In genomic region chr19:4329858-4330257, GRCh38 we compare ENCODE assay signal across 13 cellular contexts. TPM values are rescaled to one million over a fixed set of nuclear protein-coding genes. Genes with fewer than 3 reads are reported as not detected.
A peak's percentile ranks its signal among the peaks of the same experiment; 100 is the strongest.
DNase-seq lines count a peak whose midpoint lies in the region; ATAC-seq lines count a peak whose summit lies in the region.
"Had no signal": no experiment of that assay in that cellular context is flagged by ENCODE, and none has a peak within 500 bp of the region (broad histone marks: within the 10 kb centered on the region; RNA-seq: fewer than 3 reads in every experiment).

No MANE protein-coding gene starts in this region.

- H3K18ac ChIP-seq in mesenchymal stem cell (ENCODE audit: low read depth in 1 of 2, low read length in 2 of 2), result no peak overlapping the region

- no peak overlapping the region for H2BK120ac ChIP-seq in mesenchymal stem cell (ENCODE audit: low read depth, low read length)

- no peak overlapping the region for H2AFZ ChIP-seq in mesenchymal stem cell (ENCODE audit: low read depth, low read length)

- H3K9me3 ChIP-seq in mesenchymal stem cell (ENCODE audit: control insufficient read depth, low read length), result no peaks in the 10 kb centered on the region
- no peaks in the 10 kb centered on the region for H3K9me3 ChIP-seq in CD8-positive, alpha-beta memory T cell (ENCODE audit: low read length)
- H3K9me3 ChIP-seq: psoas muscle, upper lobe of right lung had no signal

- peaks cover 20% of the 10 kb centered on the region for H3K4me1 ChIP-seq in mesenchymal stem cell (ENCODE audit: control insufficient read depth, insufficient read depth, low read depth, low read length)
- H3K4me1 ChIP-seq in CD8-positive, alpha-beta memory T cell (ENCODE audit: insufficient read depth, low read length), result peaks cover 11% of the 10 kb centered on the region
- H3K4me1 ChIP-seq: psoas muscle, upper lobe of right lung had no signal

- no peak overlapping the region for H3K9ac ChIP-seq in mesenchymal stem cell (ENCODE audit: low read length)

- intact Hi-C loops in activated CD4-positive, alpha-beta T cell treated with anti-CD3 and anti-CD28 coated beads for 36 hours (cut with DNase I, micrococcal nuclease), result loop anchor here in 1 of 2 experiments (5.0 kb wide), 7 partner anchors 148 to 1572 kb away; partner anchors contain the start of genes ANKRD24, APBA3, CACTIN and EEF2

- no peak overlapping the region for H3K14ac ChIP-seq in mesenchymal stem cell (ENCODE audit: low read length in 2 of 2)

- H2AK5ac ChIP-seq in mesenchymal stem cell (ENCODE audit: low read length, severe bottlenecking), result no peak overlapping the region

- peaks cover 5% of the 10 kb centered on the region for H3K9me3 Mint-ChIP-seq in activated CD4-positive, alpha-beta T cell treated with anti-CD3 and anti-CD28 coated beads for 36 hours (ENCODE audit: low read depth)
- peaks cover 0 to 2% (median 0%) of the 10 kb centered on the region in 5 donors for H3K9me3 Mint-ChIP-seq in CD8-positive, alpha-beta memory T cell

- peaks cover 18% of the 10 kb centered on the region for H3K36me3 Mint-ChIP-seq in activated CD4-positive, alpha-beta T cell treated with anti-CD3 and anti-CD28 coated beads for 36 hours (ENCODE audit: low read depth)
- H3K36me3 Mint-ChIP-seq in CD8-positive, alpha-beta memory T cell, result no peaks in the 10 kb centered on the region

- no peak for ATAC-seq in activated CD4-positive, alpha-beta T cell treated with anti-CD3 and anti-CD28 coated beads for 36 hours
- ATAC-seq: psoas muscle, upper lobe of right lung had no signal

- peaks cover 0 to 30% of the 10 kb centered on the region in 2 experiments for H3K36me3 ChIP-seq in mesenchymal stem cell (ENCODE audit: control insufficient read depth in 1 of 2, insufficient read depth in 2 of 2, low read depth in 1 of 2, low read length in 2 of 2)
- no peaks in the 10 kb centered on the region for H3K36me3 ChIP-seq in CD8-positive, alpha-beta memory T cell (ENCODE audit: insufficient read depth, low read length)
- H3K36me3 ChIP-seq: upper lobe of right lung had no signal

- H4K8ac ChIP-seq in mesenchymal stem cell (ENCODE audit: low read length), result no peak overlapping the region

- H4K91ac ChIP-seq in mesenchymal stem cell (ENCODE audit: low read length), result peak overlapping the region; percentile 35

- H3K79me1 ChIP-seq in mesenchymal stem cell (replicated peaks; ENCODE audit: low read length, poor library complexity, severe bottlenecking), result no peaks in the 10 kb centered on the region

- H3K27me3 Mint-ChIP-seq in activated CD4-positive, alpha-beta T cell treated with anti-CD3 and anti-CD28 coated beads for 36 hours, result no peaks in the 10 kb centered on the region
- H3K27me3 Mint-ChIP-seq in CD8-positive, alpha-beta memory T cell, result peaks cover 2 to 4% of the 10 kb centered on the region in 2 donors

- WGBS in mesenchymal stem cell, result 96% methylated on average over 19 of the region's 19 CpGs

- POLR2A ChIA-PET in activated CD4-positive, alpha-beta T cell treated with anti-CD3 and anti-CD28 coated beads for 36 hours (lab: Charles Lee), result no interaction called here
- POLR2A ChIA-PET in CD8-positive, alpha-beta memory T cell (lab: Charles Lee), result no interaction called here

- H3K27ac Mint-ChIP-seq in activated CD4-positive, alpha-beta T cell treated with anti-CD3 and anti-CD28 coated beads for 36 hours, result peak overlapping the region; percentile 58
- peak overlapping the region in 1 of 8 donors; percentile 60 for H3K27ac Mint-ChIP-seq in CD8-positive, alpha-beta memory T cell

- H3K23ac ChIP-seq in mesenchymal stem cell (ENCODE audit: low read length in 2 of 2), result no peak overlapping the region

- no peak overlapping the region for H2BK12ac ChIP-seq in mesenchymal stem cell (ENCODE audit: low read length in 2 of 2)

- no peak overlapping the region for H3K27ac ChIP-seq in mesenchymal stem cell (ENCODE audit: low read length, poor library complexity, severe bottlenecking)
- no peak overlapping the region for H3K27ac ChIP-seq in CD8-positive, alpha-beta memory T cell (ENCODE audit: low read depth, low read length)
- H3K27ac ChIP-seq: psoas muscle, upper lobe of right lung had no signal

- DNase-seq in activated CD4-positive, alpha-beta T cell treated with anti-CD3 and anti-CD28 coated beads for 36 hours, result no peak
- DNase-seq in activated CD4-positive, alpha-beta T cell treated with anti-CD3 and anti-CD28 coated beads, Interleukin-2, amount 50 U/mL, for 1 hour, result no peak
- no peak for DNase-seq in mesenchymal stem cell
- no peak for DNase-seq in CD8-positive, alpha-beta memory T cell
- DNase-seq: activated gamma-delta T cell treated with Interleukin-2 at 50 U/mL for 16 hours, GDM1, glutamatergic neuron, kidney glomerular epithelial cell, NCI-H1436, NCI-H510A treated with DMSO at 0.1 percent for 48 hours, psoas muscle, upper lobe of right lung had no signal

- peaks cover 27% of the 10 kb centered on the region for H3K4me1 Mint-ChIP-seq in activated CD4-positive, alpha-beta T cell treated with anti-CD3 and anti-CD28 coated beads for 36 hours
- peaks cover 20 to 30% (median 24%) of the 10 kb centered on the region in 3 donors for H3K4me1 Mint-ChIP-seq in CD8-positive, alpha-beta memory T cell

- H2BK5ac ChIP-seq in mesenchymal stem cell (ENCODE audit: low read depth, low read length, poor library complexity, severe bottlenecking), result no peak overlapping the region

- H3K4me2 ChIP-seq in mesenchymal stem cell (ENCODE audit: low read length, poor library complexity, severe bottlenecking), result no peak overlapping the region

- H3K4ac ChIP-seq in mesenchymal stem cell (ENCODE audit: low read depth in 1 of 2, low read length in 2 of 2), result no peak overlapping the region

- no peak overlapping the region for H3K4me3 ChIP-seq in mesenchymal stem cell (ENCODE audit: insufficient read depth in 1 of 2, low read depth in 1 of 2, low read length in 2 of 2)
- no peak overlapping the region for H3K4me3 ChIP-seq in CD8-positive, alpha-beta memory T cell (ENCODE audit: low read length)
- H3K4me3 ChIP-seq: psoas muscle, upper lobe of right lung had no signal

- no peak overlapping the region for H2BK15ac ChIP-seq in mesenchymal stem cell (ENCODE audit: low read depth, poor library complexity, severe bottlenecking)

- CTCF ChIA-PET in activated CD4-positive, alpha-beta T cell treated with anti-CD3 and anti-CD28 coated beads for 36 hours (lab: Charles Lee), result interaction anchor here (0.6 to 1.1 kb wide), 3 partner anchors 10 to 209 kb away, joined by 3 to 5 read pairs (median 3); no protein-coding TSS in a partner anchor
- CTCF ChIA-PET in CD8-positive, alpha-beta memory T cell (lab: Charles Lee), result no interaction called here

- H3K27me3 ChIP-seq in mesenchymal stem cell (ENCODE audit: control insufficient read depth in 1 of 2, insufficient read depth in 1 of 2, low read length in 2 of 2), result peaks cover 8 to 30% of the 10 kb centered on the region in 2 experiments
- H3K27me3 ChIP-seq in CD8-positive, alpha-beta memory T cell (ENCODE audit: insufficient read depth, low read length, poor library complexity, severe bottlenecking), result no peaks in the 10 kb centered on the region
- H3K27me3 ChIP-seq: upper lobe of right lung had no signal

- H3K4me3 Mint-ChIP-seq in activated CD4-positive, alpha-beta T cell treated with anti-CD3 and anti-CD28 coated beads for 36 hours, result peak overlapping the region; percentile 93
- H3K4me3 Mint-ChIP-seq in CD8-positive, alpha-beta memory T cell, result peak overlapping the region in 3 of 7 donors; percentile 37 to 45 (median 41)

RNA-seq across cellular contexts. Expression of gene STAP2, which starts 8.8 kb away (rescaled TPM):
- total RNA-seq in activated CD4-positive, alpha-beta T cell treated with anti-CD3 and anti-CD28 coated beads for 36 hours, result 10 to 100 TPM; 11.0 to 11.5 TPM
- polyA plus RNA-seq in mesenchymal stem cell (2013, experiment 1 of 2), result 2.0 TPM
- 2.5 TPM for polyA plus RNA-seq in mesenchymal stem cell (2013, experiment 2 of 2)
- 1 to 10 TPM; 3.9 to 6.1 TPM for total RNA-seq in CD8-positive, alpha-beta memory T cell
- polyA plus RNA-seq in CD8-positive, alpha-beta memory T cell, result 1.8 TPM

RNA-seq across cellular contexts. Expression of gene MPND, which starts 13.5 kb away (rescaled TPM):
- total RNA-seq in activated CD4-positive, alpha-beta T cell treated with anti-CD3 and anti-CD28 coated beads for 36 hours, result 10 to 100 TPM; 12.6 to 18.0 TPM
- polyA plus RNA-seq in mesenchymal stem cell (2013, experiment 1 of 2), result 6.9 TPM
- polyA plus RNA-seq in mesenchymal stem cell (2013, experiment 2 of 2), result 6.1 TPM
- total RNA-seq in CD8-positive, alpha-beta memory T cell, result 10 to 100 TPM; 17.0 to 18.3 TPM
- 8.4 TPM for polyA plus RNA-seq in CD8-positive, alpha-beta memory T cell

RNA-seq across cellular contexts. Expression of gene FSD1, which starts 25.5 kb away (rescaled TPM):
- total RNA-seq in activated CD4-positive, alpha-beta T cell treated with anti-CD3 and anti-CD28 coated beads for 36 hours, result 10 to 100 TPM; 23.1 to 25.3 TPM
- 3.4 TPM for polyA plus RNA-seq in mesenchymal stem cell (2013, experiment 1 of 2)
- polyA plus RNA-seq in mesenchymal stem cell (2013, experiment 2 of 2), result 2.6 TPM
- 10 to 100 TPM; 10.9 to 13.9 TPM for total RNA-seq in CD8-positive, alpha-beta memory T cell
- polyA plus RNA-seq in CD8-positive, alpha-beta memory T cell, result 3.1 TPM
- total RNA-seq: psoas muscle had no signal

RNA-seq across cellular contexts. Expression of gene TMIGD2, which starts 27.7 kb away (rescaled TPM):
- total RNA-seq in activated CD4-positive, alpha-beta T cell treated with anti-CD3 and anti-CD28 coated beads for 36 hours, result 10 to 100 TPM; 15.8 to 16.1 TPM
- 0.08 TPM for polyA plus RNA-seq in mesenchymal stem cell (2013, experiment 1 of 2)
- 0.16 TPM for polyA plus RNA-seq in mesenchymal stem cell (2013, experiment 2 of 2)
- total RNA-seq in CD8-positive, alpha-beta memory T cell, result 1 to 10 TPM; 5.9 to 7.0 TPM
- polyA plus RNA-seq in CD8-positive, alpha-beta memory T cell, result 40.5 TPM
- total RNA-seq: A172 had no signal

RNA-seq across cellular contexts. Expression of gene SHD, which starts 50.8 kb away (rescaled TPM):
- not detected for total RNA-seq in activated CD4-positive, alpha-beta T cell treated with anti-CD3 and anti-CD28 coated beads for 36 hours
- not detected for polyA plus RNA-seq in mesenchymal stem cell (2013, experiment 1 of 2)
- not detected for polyA plus RNA-seq in mesenchymal stem cell (2013, experiment 2 of 2)
- total RNA-seq in CD8-positive, alpha-beta memory T cell, result not detected
- polyA plus RNA-seq in CD8-positive, alpha-beta memory T cell, result not detected
- total RNA-seq: upper lobe of right lung had no signal
